In the genomic region with DNA sequence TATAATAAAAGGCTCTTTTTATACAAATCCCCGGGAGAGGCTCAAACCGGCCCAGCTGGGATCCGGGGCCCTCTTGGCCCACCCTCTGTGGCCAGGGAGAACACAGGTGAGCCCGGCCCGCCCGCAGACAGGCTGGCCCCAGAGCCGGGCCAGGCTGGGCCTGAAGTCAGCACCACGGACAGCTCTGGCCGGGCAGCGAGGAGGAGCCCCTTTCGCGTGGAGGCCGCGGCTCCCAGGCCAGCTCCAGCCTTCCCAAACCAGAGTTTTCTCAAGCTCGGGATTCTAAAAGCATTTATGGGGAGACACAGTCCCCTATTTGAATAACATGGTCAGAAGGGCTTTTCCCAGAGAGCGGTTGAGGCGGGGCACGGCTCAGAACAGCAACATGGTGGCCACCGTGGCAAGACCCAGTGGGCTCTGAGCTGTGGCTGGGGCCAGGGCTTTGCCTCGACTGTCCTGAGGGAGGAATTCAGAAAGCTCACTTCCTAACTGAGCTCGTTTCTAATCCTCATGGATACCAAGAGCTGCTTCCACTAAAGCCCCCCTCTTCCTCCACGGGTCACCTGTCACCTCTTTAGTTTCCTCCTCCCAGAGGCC, we compare ENCODE assay signal across 1 cellular context.
A peak's percentile ranks its signal among the peaks of the same experiment; 100 is the strongest.
TF ChIP-seq lines count a peak whose summit lies in the region.

No MANE protein-coding gene starts in this region.

TF ChIP-seq in HepG2, 621 proteins besides CTCF, POLR2A, EP300 and RAD21 (continued from another document):
- TF ChIP-seq ZNF557 (CRISPR knock-in tag; IDR thresholded peaks at IDR 0.05) (0 out of 2 replicates have a peak, but pooled peaks have one; percentile 45), SMAD1 (CRISPR knock-in tag; IDR thresholded peaks at IDR 0.05; ENCODE audit: borderline replicate concordance, low read depth) (no peak), ZNF331 (CRISPR knock-in tag; IDR thresholded peaks at IDR 0.05) (peak; percentile 67; the same call in 1 of the 2 replicates), ISL2 (CRISPR knock-in tag; IDR thresholded peaks at IDR 0.05) (0 out of 2 replicates have a peak, but pooled peaks have one; percentile 29), GABPA (IDR thresholded peaks at IDR 0.05; ENCODE audit: low read depth, low read length) (no peak), GABPA (CRISPR knock-in tag; IDR thresholded peaks at IDR 0.05; ENCODE audit: low read depth) (no peak), MIER2 (CRISPR knock-in tag; IDR thresholded peaks at IDR 0.05) (peak; percentile 95), SATB2 (CRISPR knock-in tag; IDR thresholded peaks at IDR 0.05) (0 out of 2 replicates have a peak, but pooled peaks have one; percentile 38), AKAP8 (CRISPR knock-in tag; IDR thresholded peaks at IDR 0.05) (no peak)
